8 cellular contexts compared by ENCODE assay signal in genomic region chr22:23772315-23773246, GRCh38. TPM values are rescaled to one million over a fixed set of nuclear protein-coding genes. Genes with fewer than 3 reads are reported as not detected.
DNase-seq lines count a peak whose midpoint lies in the region; ATAC-seq and TF ChIP-seq lines count a peak whose summit lies in the region.

Gene MMP11, plus strand, starts transcription at chr22:23772849. Its CDS starts 22 bp downstream, at chr22:23772871.

- peak within 1 kb of the TSS; percentile 79 for H2BK15ac ChIP-seq in neuronal stem cell (ENCODE audit: low read length)

- H2BK120ac ChIP-seq in neuronal stem cell (ENCODE audit: low read depth, low read length), result peak within 1 kb of the TSS; percentile 56

- peak within 1 kb of the TSS; percentile 87 for H2AFZ ChIP-seq in neuronal stem cell (ENCODE audit: low read length)

- no peak within 1 kb of the TSS for H3K4ac ChIP-seq in neuronal stem cell (ENCODE audit: low read length)

- TF ChIP-seq CTCF in GM12865 (IDR thresholded peaks at IDR 0.05; ENCODE audit: insufficient read depth, low read depth, low read length, missing control alignments) (no peak), fibroblast of pulmonary artery (IDR thresholded peaks at IDR 0.05; ENCODE audit: low read length, missing control alignments) (no peak)

- H4K91ac ChIP-seq in neuronal stem cell (ENCODE audit: low read depth, low read length, poor library complexity), result peak within 1 kb of the TSS; percentile 24

- H3K4me3 ChIP-seq in GM12865 (ENCODE audit: low read depth, low read length), result peak within 1 kb of the TSS; percentile 28
- H3K4me3 ChIP-seq in fibroblast of pulmonary artery (replicated peaks; ENCODE audit: low read depth, low read length), result peak within 1 kb of the TSS; percentile 42
- H3K4me3 ChIP-seq in neuronal stem cell (ENCODE audit: low read length in 2 of 2), result peak within 1 kb of the TSS; percentile 51 to 77

- in situ Hi-C loops in KBM-7 (cut with MboI; ENCODE audit: low pct_unique_long_range_greater_than_20kb, low sequenced_read_pairs), result no loop called here

- H3K4me1 ChIP-seq in neuronal stem cell (ENCODE audit: control insufficient read depth in 2 of 2, insufficient read depth in 1 of 2, low read depth in 1 of 2, low read length in 2 of 2), result peaks cover 15 to 22% of the 10 kb centered on the region in 2 donors

- peak; percentile 69 to 70 for ATAC-seq in activated T-cell treated with anti-CD3 and anti-CD28 coated beads, Interleukin-2, amount 50 U/mL, for 4 hours
- no peak for ATAC-seq in GM19395 (IDR thresholded peaks at IDR 0.05; ENCODE audit: unreplicated experiment)

- H2BK12ac ChIP-seq in neuronal stem cell (ENCODE audit: low read length), result peak within 1 kb of the TSS; percentile 96

- peak within 1 kb of the TSS; percentile 87 for H2BK5ac ChIP-seq in neuronal stem cell (ENCODE audit: low read length)

- WGBS in neuronal stem cell (ENCODE audit: extremely low coverage in 2 of 2, insufficient read length in 2 of 2, insufficient replicate concordance in 1 of 2), 2 donors, result no CpG with 5 or more reads among the region's 74 CpGs

- peak within 1 kb of the TSS; percentile 96 for H3K18ac ChIP-seq in neuronal stem cell (ENCODE audit: low read length)

- H3K4me3 Mint-ChIP-seq in activated T-cell treated with anti-CD3 and anti-CD28 coated beads, Interleukin-2, amount 50 U/mL, for 4 hours, result peak within 1 kb of the TSS; percentile 66

- H3K23ac ChIP-seq in neuronal stem cell (ENCODE audit: low read depth, low read length, poor library complexity), result peak within 1 kb of the TSS; percentile 85

- DNase-seq in GM12865 (ENCODE audit: low read depth), result peak; percentile 58
- DNase-seq in NCI-H510A (lab: John Stamatoyannopoulos, UW), result peak; percentile 23
- DNase-seq in activated T-cell treated with anti-CD3 and anti-CD28 coated beads, Interleukin-2, amount 50 U/mL, for 4 hours, result peak; percentile 47
- DNase-seq in fibroblast of pulmonary artery (ENCODE audit: low read depth), result no peak
- no peak for DNase-seq in neuronal stem cell (ENCODE audit: low spot score)
- no peak for DNase-seq in NCI-H524 treated with DMSO at 0.1 percent for 48 hours (lab: John Stamatoyannopoulos, UW)
- DNase-seq in KBM-7, result no peak

- peaks cover 2% of the 10 kb centered on the region for H3K79me1 ChIP-seq in neuronal stem cell (ENCODE audit: low read depth, low read length)

- H3K27me3 Mint-ChIP-seq in activated T-cell treated with anti-CD3 and anti-CD28 coated beads, Interleukin-2, amount 50 U/mL, for 4 hours (ENCODE audit: low read depth), result no peaks in the 10 kb centered on the region

- H3K36me3 ChIP-seq in neuronal stem cell (replicated peaks in 1 of 2; ENCODE audit: control insufficient read depth in 2 of 2, insufficient read depth in 2 of 2, low read length in 2 of 2), result no peaks in the 10 kb centered on the region

- no peak within 1 kb of the TSS for H4K8ac ChIP-seq in neuronal stem cell (ENCODE audit: low read depth, low read length)

- H2AK5ac ChIP-seq in neuronal stem cell (ENCODE audit: low read depth, low read length), result peak within 1 kb of the TSS; percentile 92

- peaks cover 0 to 18% (median 14%) of the 10 kb centered on the region in 3 experiments for H3K27me3 ChIP-seq in neuronal stem cell (ENCODE audit: control insufficient read depth in 3 of 3, insufficient read depth in 3 of 3, low read depth in 1 of 3, low read length in 3 of 3)

- no peak within 1 kb of the TSS for H3K27ac ChIP-seq in neuronal stem cell (replicated peaks; ENCODE audit: low read length)

- H3K4me2 ChIP-seq in neuronal stem cell (ENCODE audit: insufficient read depth, low read length, poor library complexity, severe bottlenecking), result peak within 1 kb of the TSS; percentile 80

- no peaks in the 10 kb centered on the region for H3K36me3 Mint-ChIP-seq in activated T-cell treated with anti-CD3 and anti-CD28 coated beads, Interleukin-2, amount 50 U/mL, for 4 hours (ENCODE audit: insufficient read depth)

- H3K14ac ChIP-seq in neuronal stem cell (ENCODE audit: low read length), result peak within 1 kb of the TSS; percentile 56

- no peaks in the 10 kb centered on the region for H3K9me3 ChIP-seq in neuronal stem cell (replicated peaks in 1 of 2; ENCODE audit: control insufficient read depth in 2 of 2, insufficient read depth in 1 of 2, low read depth in 1 of 2, low read length in 2 of 2)

- peaks cover 18% of the 10 kb centered on the region for H3K4me1 Mint-ChIP-seq in activated T-cell treated with anti-CD3 and anti-CD28 coated beads, Interleukin-2, amount 50 U/mL, for 4 hours (ENCODE audit: low read depth)

- no peaks in the 10 kb centered on the region for H3K9me3 Mint-ChIP-seq in activated T-cell treated with anti-CD3 and anti-CD28 coated beads, Interleukin-2, amount 50 U/mL, for 4 hours

- H3K9ac ChIP-seq in neuronal stem cell (ENCODE audit: low read depth, low read length, poor library complexity), result peak within 1 kb of the TSS; percentile 83

RNA-seq across cellular contexts. Expression of gene MMP11, which starts in this region (rescaled TPM):
- 1 to 10 TPM in 1 of 3 donors, under 1 TPM in 2; 0.65 to 2.2 (median 0.69) TPM for total RNA-seq in activated T-cell treated with anti-CD3 and anti-CD28 coated beads, Interleukin-2, amount 50 U/mL, for 4 hours
- polyA plus RNA-seq in neuronal stem cell (2013, experiment 1 of 2), result 6.5 TPM
- 6.1 TPM for polyA plus RNA-seq in neuronal stem cell (2013, experiment 2 of 2)

Comparison
In these comparisons a context has a peak if more than half of its experiments do, and no peak if none do; other contexts are left out.
1. DNase-seq: peak in GM12865 (single experiment), NCI-H510A (single experiment) and activated T-cell treated with anti-CD3 and anti-CD28 coated beads, Interleukin-2, amount 50 U/mL, for 4 hours (single experiment); none in fibroblast of pulmonary artery (single experiment), neuronal stem cell (single experiment), NCI-H524 treated with DMSO at 0.1 percent for 48 hours (single experiment) and KBM-7 (single experiment).
2. Peak in every context shown above with its lines, with median percentiles within 50 percentile points of each other: H3K4me3 ChIP-seq.